In the genomic region with DNA sequence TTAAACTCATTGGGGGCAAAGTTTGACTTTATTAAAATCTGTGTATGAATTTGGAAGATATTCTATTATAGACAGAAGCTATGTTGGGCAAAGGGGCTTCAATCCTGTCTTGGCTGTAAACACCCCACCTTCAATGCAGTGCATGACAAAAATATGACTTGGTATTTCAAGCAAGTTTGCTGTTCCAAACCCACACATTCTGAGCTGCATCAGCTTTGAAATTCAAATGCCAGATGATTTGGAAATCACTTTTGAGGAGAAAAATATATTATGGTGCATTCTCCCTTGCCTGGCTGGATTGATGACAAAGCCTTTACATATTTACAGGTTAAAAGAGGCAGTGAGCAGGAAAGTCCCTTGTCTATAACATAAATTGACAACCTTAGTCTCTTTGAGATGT, we compare ENCODE assay signal across 32 cellular contexts.
"Had no signal": no experiment of that assay in that cellular context is flagged by ENCODE, and none has a peak within 500 bp of the region (broad histone marks: within the 10 kb centered on the region; RNA-seq: fewer than 3 reads in every experiment).

No MANE protein-coding gene starts in this region.

- H3K27me3 ChIP-seq: adrenal gland, body of pancreas, brain microvascular endothelial cell, breast epithelium had no signal

- H3K9me3 ChIP-seq: adrenal gland, body of pancreas, breast epithelium had no signal

- H3K27ac ChIP-seq: adrenal gland, body of pancreas, brain microvascular endothelial cell, breast epithelium, VCaP had no signal

- H3K4me1 ChIP-seq: adrenal gland, body of pancreas, breast epithelium had no signal

- ATAC-seq: activated CD8-positive, alpha-beta T cell treated with anti-CD3 and anti-CD28 coated beads for 36 hours; activated naive CD4-positive, alpha-beta T cell treated with anti-CD3 and anti-CD28 coated beads, Interleukin-2, amount 50 U/mL, for 72 hours; activated T-cell treated with anti-CD3 and anti-CD28 coated beads, Interleukin-2, amount 50 U/mL, for 4 hours; activated T-cell treated with anti-CD3 and anti-CD28 coated beads, Interleukin-2, amount 50 U/mL, for 72 hours; activated T-helper 17 cell treated with anti-CD3 and anti-CD28 coated beads, Interleukin-2, amount 50 U/mL, for 72 hours; body of pancreas; T-cell; T-helper 17 cell had no signal

- DNase-seq: activated B cell treated with CpG ODN at 0.5 μM for 24 hours; activated CD4-positive, alpha-beta memory T cell treated with anti-CD3 and anti-CD28 coated beads for 36 hours; activated CD4-positive, alpha-beta T cell treated with anti-CD3 and anti-CD28 coated beads for 4 hours; activated CD4-positive, alpha-beta T cell treated with anti-CD3 and anti-CD28 coated beads, Interleukin-2, amount 10 ng/mL, durations not matched to agents 24 days and 14 days; activated CD4-positive, alpha-beta T cell treated with anti-CD3 and anti-CD28 coated beads, Interleukin-2, amount 50 U/mL, for 1 hour; activated CD4-positive, alpha-beta T cell treated with anti-CD3 and anti-CD28 coated beads, Interleukin-2, amount 50 U/mL, for 4 hours; activated CD4-positive, CD25-positive, alpha-beta regulatory T cell treated with anti-CD3 and anti-CD28 coated beads, Interleukin-2, amount 50 U/mL, for 72 hours; activated CD8-positive, alpha-beta memory T cell treated with anti-CD3 and anti-CD28 coated beads, Interleukin-2, amount 50 U/mL, for 4 hours; activated CD8-positive, alpha-beta T cell treated with anti-CD3 and anti-CD28 coated beads for 36 hours; activated effector memory CD4-positive, alpha-beta T cell treated with anti-CD3 and anti-CD28 coated beads, Interleukin-2, amount 50 U/mL, for 16 hours; activated gamma-delta T cell treated with Interleukin-2 at 50 U/mL for 16 hours; activated naive CD4-positive, alpha-beta T cell; activated naive CD4-positive, alpha-beta T cell treated with anti-CD3 and anti-CD28 coated beads for 36 hours; activated naive CD4-positive, alpha-beta T cell treated with anti-CD3 and anti-CD28 coated beads, Interleukin-2, amount 50 U/mL, for 16 hours; activated naive CD8-positive, alpha-beta T cell treated with anti-CD3 and anti-CD28 coated beads for 36 hours; activated T-cell treated with anti-CD3 and anti-CD28 coated beads for 4 hours; activated T-cell treated with anti-CD3 and anti-CD28 coated beads, Interleukin-2, amount 50 U/mL, for 1 hour; activated T-cell treated with anti-CD3 and anti-CD28 coated beads, Interleukin-2, amount 50 U/mL, for 4 hours; activated T-cell treated with anti-CD3 and anti-CD28 coated beads, Interleukin-2, amount 50 U/mL, for 72 hours; adrenal gland; amniotic stem cell; aorta; body of pancreas; brain microvascular endothelial cell; cerebellar nuclear complex; T-cell; T-helper 17 cell; T1000 had no signal

- H3K36me3 ChIP-seq: adrenal gland, brain microvascular endothelial cell, breast epithelium had no signal

- H3K4me3 ChIP-seq: adrenal gland, body of pancreas, breast epithelium had no signal
